ENCODE assay signal across 9 cellular contexts in genomic region chr15:79329186-79329611, GRCh38. TPM values are rescaled to one million over a fixed set of nuclear protein-coding genes. Genes with fewer than 3 reads are reported as not detected.
DNase-seq lines count a peak whose midpoint lies in the region; ATAC-seq, FAIRE-seq and TF ChIP-seq lines count a peak whose summit lies in the region.
"Had no signal": no experiment of that assay in that cellular context is flagged by ENCODE, and none has a peak within 500 bp of the region (broad histone marks: within the 10 kb centered on the region; RNA-seq: fewer than 3 reads in every experiment).

No MANE protein-coding gene starts in this region.

- dilution Hi-C loops in endothelial cell of umbilical vein (cut with MboI; ENCODE audit: extremely low pct_ligation_motif_present, low sequenced_read_pairs), result no loop called here

- H3K4me2 ChIP-seq in GM23338 (no peak overlapping the region), endothelial cell of umbilical vein (ENCODE audit: insufficient read depth, low read length) (no peak overlapping the region)

- H3K9me3 ChIP-seq in endothelial cell of umbilical vein (replicated peaks; ENCODE audit: control insufficient read depth, insufficient read depth, low read length), result no peaks in the 10 kb centered on the region

- H3K27ac ChIP-seq in GM23338 (ENCODE audit: low read depth) (no peak overlapping the region), endothelial cell of umbilical vein (ENCODE audit: insufficient read depth, low read depth, low read length) (peak overlapping the region; percentile 78)

- no peaks in the 10 kb centered on the region for H3K79me2 ChIP-seq in GM23338 (replicated peaks; ENCODE audit: insufficient read depth)
- H3K79me2 ChIP-seq in endothelial cell of umbilical vein (ENCODE audit: control insufficient read depth, insufficient read depth, low read length), result peaks cover 3% of the 10 kb centered on the region

- H3K9me1 ChIP-seq in endothelial cell of umbilical vein (replicated peaks; ENCODE audit: control insufficient read depth, extremely low read depth, insufficient read depth, low read length), result no peaks in the 10 kb centered on the region

- POLR2A ChIA-PET in endothelial cell of umbilical vein (lab: Charles Lee), result interaction anchor here (0.6 kb wide), 1 partner anchor 538 kb away, joined by 4 read pairs; no protein-coding TSS in a partner anchor

- no peaks in the 10 kb centered on the region for H3K27me3 ChIP-seq in GM23338 (ENCODE audit: insufficient read depth)
- H3K27me3 ChIP-seq in endothelial cell of umbilical vein (ENCODE audit: control insufficient read depth in 2 of 2, insufficient read depth in 2 of 2, low read length in 2 of 2), result no peaks in the 10 kb centered on the region

- H3K9me3 Mint-ChIP-seq in GM23338, result no peaks in the 10 kb centered on the region; the same call in 2 of the 3 replicates
- H3K9me3 Mint-ChIP-seq in progenitor cell of endocrine pancreas (ENCODE audit: low read depth), result no peaks in the 10 kb centered on the region

- H3K36me3 Mint-ChIP-seq in GM23338 (ENCODE audit: low read depth) (peaks cover 3% of the 10 kb centered on the region), progenitor cell of endocrine pancreas (ENCODE audit: insufficient read depth) (peaks cover 5% of the 10 kb centered on the region)

- no peaks in the 10 kb centered on the region for H3F3A ChIP-seq in GM23338 (replicated peaks; ENCODE audit: low read depth)

- ATAC-seq in GM23338 (peak; percentile 25; the same call in 1 of the 3 replicates), left lobe of liver (no peak)

- TF ChIP-seq POLR2A in endothelial cell of umbilical vein (IDR thresholded peaks at IDR 0.05; ENCODE audit: low read depth, low read length) (no peak), GM12891 (IDR thresholded peaks at IDR 0.05; ENCODE audit: low read depth, low read length) (no peak)

- CTCF ChIA-PET in endothelial cell of umbilical vein (lab: Charles Lee), result interaction anchor here (0.7 to 2.5 kb wide), 4 partner anchors 11 to 524 kb away, joined by 3 to 23 read pairs (median 4); partner anchors contain the start of gene TMED3

- intact Hi-C loops in endothelial cell of umbilical vein (cut with micrococcal nuclease), result loop anchor here (2.0 kb wide), 1 partner anchor 18 kb away; the partner anchor contains the start of gene TMED3

- H3K4me3 ChIP-seq in GM23338 (no peak overlapping the region), endothelial cell of umbilical vein (replicated peaks in 1 of 3; ENCODE audit: insufficient read depth in 1 of 3, low read depth in 1 of 3, low read length in 3 of 3) (no peak overlapping the region)

- H3K4me1 ChIP-seq in GM23338 (ENCODE audit: insufficient read depth), result no peaks in the 10 kb centered on the region
- H3K4me1 ChIP-seq in endothelial cell of umbilical vein (ENCODE audit: control insufficient read depth, extremely low read depth, insufficient read depth, low read length), result peaks cover 10% of the 10 kb centered on the region

- H3K4me1 Mint-ChIP-seq in GM23338, result peaks cover 10% of the 10 kb centered on the region
- peaks cover 17% of the 10 kb centered on the region for H3K4me1 Mint-ChIP-seq in progenitor cell of endocrine pancreas (ENCODE audit: low read depth)

- peak; percentile 80 for FAIRE-seq in endothelial cell of umbilical vein (lab: Jason Lieb, UNC)
- FAIRE-seq in GM12891 (lab: Jason Lieb, UNC), result no peak

- no peaks in the 10 kb centered on the region for H3K9me2 ChIP-seq in GM23338 (ENCODE audit: insufficient read depth)

- H3K9ac ChIP-seq in endothelial cell of umbilical vein (replicated peaks; ENCODE audit: extremely low read depth, insufficient read depth, low read length), result peak overlapping the region; percentile 3

- H3K4me3 Mint-ChIP-seq in GM23338, result no peak overlapping the region
- no peak overlapping the region for H3K4me3 Mint-ChIP-seq in progenitor cell of endocrine pancreas (ENCODE audit: low read depth)

- peak overlapping the region; percentile 60; the same call in 1 of the 2 replicates for H3K27ac Mint-ChIP-seq in GM23338
- H3K27ac Mint-ChIP-seq in progenitor cell of endocrine pancreas, result peak overlapping the region; percentile 76

- DNase-seq in GM23338 (ENCODE audit: low spot score) (no peak), NCI-H69 (lab: John Stamatoyannopoulos, UW) (peak; percentile 5), endothelial cell of umbilical vein (ENCODE audit: low read depth, low spot score) (peak; percentile 84), progenitor cell of endocrine pancreas (ENCODE audit: low spot score, unreplicated experiment) (no peak), GM12891 (ENCODE audit: insufficient read length, low spot score) (no peak), left lobe of liver (ENCODE audit: low spot score) (no peak), mucosa of gallbladder (ENCODE audit: low spot score) (no peak)
- DNase-seq: hypothalamus, NCI-H2227 treated with DMSO at 0.1 percent for 48 hours had no signal

- peaks cover 6% of the 10 kb centered on the region; the same call in 1 of the 2 replicates for H4K20me1 ChIP-seq in GM23338 (replicated peaks; ENCODE audit: insufficient read depth)
- no peaks in the 10 kb centered on the region for H4K20me1 ChIP-seq in endothelial cell of umbilical vein (replicated peaks; ENCODE audit: control insufficient read depth, extremely low read depth, insufficient read depth, low read length)

- no peak overlapping the region for H2AFZ ChIP-seq in GM23338
- H2AFZ ChIP-seq in endothelial cell of umbilical vein (ENCODE audit: low read depth, low read length), result peak overlapping the region; percentile 8

- BruUV-seq in endothelial cell of umbilical vein (replicated peaks; lab: Mats Ljungman, UMichigan), result no TSS peak

- H3K36me3 ChIP-seq in GM23338 (ENCODE audit: insufficient read depth) (no peaks in the 10 kb centered on the region), endothelial cell of umbilical vein (ENCODE audit: control insufficient read depth in 2 of 2, extremely low read depth in 1 of 2, insufficient read depth in 2 of 2, low read length in 2 of 2) (peaks cover 0 to 3% of the 10 kb centered on the region in 2 experiments)

- peaks cover 5% of the 10 kb centered on the region for H3K27me3 Mint-ChIP-seq in GM23338 (ENCODE audit: insufficient read depth, low read depth, poor library complexity)
- H3K27me3 Mint-ChIP-seq in progenitor cell of endocrine pancreas, result no peaks in the 10 kb centered on the region

- no peak for TF ChIP-seq CTCF in GM23338 (conservative IDR thresholded peaks at IDR 0.05; ENCODE audit: low read depth in 2 of 2)
- no peak for TF ChIP-seq CTCF in endothelial cell of umbilical vein (IDR thresholded peaks at IDR 0.05; ENCODE audit: extremely low read depth in 1 of 2, insufficient read depth in 1 of 2, low read depth in 1 of 2, low read length in 2 of 2)
- no peak for TF ChIP-seq CTCF in progenitor cell of endocrine pancreas (IDR thresholded peaks at IDR 0.05; ENCODE audit: unreplicated experiment)

TF ChIP-seq in GM23338, 12 proteins besides CTCF, POLR2A, EP300 and RAD21 (continues in another document):
- TF ChIP-seq STAT1 (IDR thresholded peaks at IDR 0.05; ENCODE audit: unreplicated experiment) (no peak), CREB1 (CRISPR knock-in tag; IDR thresholded peaks at IDR 0.05; ENCODE audit: low read depth) (no peak), ZNF331 (CRISPR knock-in tag; IDR thresholded peaks at IDR 0.05; ENCODE audit: low read depth) (no peak)

TF ChIP-seq in endothelial cell of umbilical vein, 7 proteins besides CTCF, POLR2A, EP300 and RAD21 (continues in another document):
- no peak for TF ChIP-seq EZH2 (IDR thresholded peaks at IDR 0.05; ENCODE audit: borderline replicate concordance, low read depth, low read length, severe bottlenecking)
- TF ChIP-seq MAX (IDR thresholded peaks at IDR 0.05; ENCODE audit: insufficient read depth, insufficient read length), result no peak

TF ChIP-seq in GM12891, 5 proteins besides CTCF, POLR2A, EP300 and RAD21:
- no peak for TF ChIP-seq POLR2AphosphoS5 (IDR thresholded peaks at IDR 0.05; ENCODE audit: low read depth, low read length)
- TF ChIP-seq PAX5 (IDR thresholded peaks at IDR 0.05; ENCODE audit: insufficient read depth, low read length, severe bottlenecking), result no peak
- TF ChIP-seq TAF1 (IDR thresholded peaks at IDR 0.05; ENCODE audit: low read depth, low read length), result no peak
- TF ChIP-seq SPI1 (IDR thresholded peaks at IDR 0.05; ENCODE audit: low read depth, low read length), result no peak
- TF ChIP-seq POU2F2 (IDR thresholded peaks at IDR 0.05; ENCODE audit: low read depth, low read length), result no peak

RNA-seq across cellular contexts. Expression of gene TMED3, which starts 18.3 kb away (rescaled TPM):
- 49.2 and 55.0 TPM in 2 replicates for total RNA-seq in GM23338 (2014; rRNA removed; shearing (Covaris generic))
- 33.7 and 40.0 TPM in 2 replicates for polyA plus RNA-seq in GM23338 (2016; fragmentation: Nextera tagmentation; extraction: Ambion mirVana)
- 105 and 114 TPM in 2 replicates for total RNA-seq in endothelial cell of umbilical vein
- polyA plus RNA-seq in endothelial cell of umbilical vein, result 284 and 322 TPM in 2 replicates
- 229 and 242 TPM in 2 replicates for polyA plus RNA-seq in endothelial cell of umbilical vein (2011; cell fraction: cytosol; rRNA removed)
- 87.5 and 87.6 TPM in 2 replicates for polyA plus RNA-seq in endothelial cell of umbilical vein (2011; cell fraction: nucleus; rRNA removed)
- polyA plus RNA-seq in endothelial cell of umbilical vein (2012), result 123 and 136 TPM in 2 replicates
- 144 and 155 TPM in 2 replicates for polyA minus RNA-seq in endothelial cell of umbilical vein
- 53.3 TPM for polyA minus RNA-seq in endothelial cell of umbilical vein (2011; cell fraction: cytosol; rRNA and poly(A)+ RNA removed)
- 40.0 TPM in 2 replicates for polyA minus RNA-seq in endothelial cell of umbilical vein (2011; cell fraction: nucleus; rRNA and poly(A)+ RNA removed)
- 49.3 and 53.8 TPM in 2 replicates for total RNA-seq in progenitor cell of endocrine pancreas
- polyA plus RNA-seq in GM12891 (2012; ENCODE audit: low read depth, missing spikeins), result 51.1 TPM
- total RNA-seq in left lobe of liver, result 5.9 TPM
- 67.7 TPM for total RNA-seq in mucosa of gallbladder

RNA-seq across cellular contexts. Expression of gene ANKRD34C, which starts 46.7 kb away (rescaled TPM):
- total RNA-seq in GM23338 (2014; rRNA removed; shearing (Covaris generic)), result not detected in 2 replicates
- polyA plus RNA-seq in GM23338 (2016; fragmentation: Nextera tagmentation; extraction: Ambion mirVana), result not detected in 2 replicates
- not detected in 2 replicates for total RNA-seq in endothelial cell of umbilical vein
- not detected in 2 replicates for polyA plus RNA-seq in endothelial cell of umbilical vein
- polyA plus RNA-seq in endothelial cell of umbilical vein (2011; cell fraction: cytosol; rRNA removed), result not detected in 2 replicates
- not detected in 2 replicates for polyA plus RNA-seq in endothelial cell of umbilical vein (2011; cell fraction: nucleus; rRNA removed)
- polyA plus RNA-seq in endothelial cell of umbilical vein (2012), result not detected in 2 replicates
- polyA minus RNA-seq in endothelial cell of umbilical vein, result not detected in 2 replicates
- polyA minus RNA-seq in endothelial cell of umbilical vein (2011; cell fraction: cytosol; rRNA and poly(A)+ RNA removed), result not detected
- polyA minus RNA-seq in endothelial cell of umbilical vein (2011; cell fraction: nucleus; rRNA and poly(A)+ RNA removed), result not detected in 2 replicates
- total RNA-seq in progenitor cell of endocrine pancreas, result not detected in 2 replicates
- not detected for polyA plus RNA-seq in GM12891 (2012; ENCODE audit: low read depth, missing spikeins)
- total RNA-seq in left lobe of liver, result not detected
- total RNA-seq in mucosa of gallbladder, result not detected

Comparison
In these comparisons a context has a peak if more than half of its experiments do, and no peak if none do; other contexts are left out.
1. DNase-seq: peak in NCI-H69 (single experiment) and endothelial cell of umbilical vein (single experiment); none in GM23338 (single experiment), progenitor cell of endocrine pancreas (single experiment), GM12891 (single experiment), left lobe of liver (single experiment) and mucosa of gallbladder (single experiment).